Comparison of ENCODE assay signal across 1 cellular context in the genomic region with DNA sequence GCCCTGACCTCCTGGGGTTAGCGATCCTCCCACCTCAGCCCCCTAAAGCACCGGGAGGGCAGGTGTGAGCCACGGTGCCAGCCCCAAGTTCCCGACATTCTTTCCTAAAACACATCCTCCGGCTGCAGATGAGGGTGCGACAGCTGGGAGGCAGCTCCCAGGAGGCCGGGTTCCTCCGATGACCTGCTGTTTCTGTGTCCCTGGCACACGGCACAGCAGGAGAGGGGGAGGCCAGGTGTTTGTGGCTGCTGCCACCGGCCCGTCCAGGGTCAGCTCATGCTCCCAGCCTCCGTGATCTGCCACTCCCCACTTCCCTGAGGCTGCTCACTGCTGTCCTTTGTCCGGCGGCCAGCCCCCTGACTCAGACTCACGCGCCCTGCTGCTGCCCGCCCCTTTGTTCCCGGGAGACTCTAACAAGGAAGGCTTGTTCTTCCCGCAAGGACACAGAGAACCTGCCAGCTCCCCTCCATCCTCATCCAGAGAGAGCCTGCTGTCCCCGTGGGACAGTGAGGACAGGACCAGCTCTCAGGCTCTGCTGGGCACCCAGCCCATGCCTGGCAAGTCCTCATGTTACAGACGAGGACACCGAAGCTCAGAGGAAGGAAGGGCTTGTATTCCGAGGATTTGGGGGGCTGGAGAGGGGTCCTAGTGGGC.
TF ChIP-seq lines count a peak whose summit lies in the region.

No MANE protein-coding gene starts in this region.

TF ChIP-seq in H1, 55 proteins besides CTCF, POLR2A, EP300 and RAD21:
- TF ChIP-seq ATF3 (IDR thresholded peaks at IDR 0.05; ENCODE audit: insufficient read depth, low read depth, low read length): no peak
